ENCODE assay signal across 1 cellular context in genomic region chr16:2267913-2268666, GRCh38.
TF ChIP-seq lines count a peak whose summit lies in the region.

RNPS1 (minus strand) TSS chr16:2268126; CDS start chr16:2264643, 3,483 bp downstream.

TF ChIP-seq in SK-N-SH, 30 proteins besides CTCF, POLR2A, EP300 and RAD21 (continued from another document):
- no peak for TF ChIP-seq ZBTB33 (IDR thresholded peaks at IDR 0.05; ENCODE audit: borderline replicate concordance, low read depth)
- TF ChIP-seq FOXM1 (IDR thresholded peaks at IDR 0.05; ENCODE audit: low read depth), result no peak
- TF ChIP-seq MXI1 (IDR thresholded peaks at IDR 0.05; ENCODE audit: low read depth, low read length), result peak; percentile 54; the same call in 1 of the 2 replicates
- no peak for TF ChIP-seq RFX5 (IDR thresholded peaks at IDR 0.05; ENCODE audit: low read length)
- TF ChIP-seq FOSL2 (IDR thresholded peaks at IDR 0.05; ENCODE audit: borderline replicate concordance, low read depth), result no peak
- TF ChIP-seq TAF1 (IDR thresholded peaks at IDR 0.05; ENCODE audit: borderline replicate concordance, low read depth, low read length), result peak; percentile 83
- TF ChIP-seq IRF3 (IDR thresholded peaks at IDR 0.05; ENCODE audit: low read depth, low read length), result no peak
- TF ChIP-seq PBX3 (IDR thresholded peaks at IDR 0.05), result no peak; the same call in 1 of the 2 replicates
- TF ChIP-seq FOXJ3 (CRISPR knock-in tag; IDR thresholded peaks at IDR 0.05), result no peak
- peak; percentile 93 for TF ChIP-seq POLR2AphosphoS5 (IDR thresholded peaks at IDR 0.05; ENCODE audit: low read depth, low read length)
